ENCODE assay signal across 27 cellular contexts in the genomic region with DNA sequence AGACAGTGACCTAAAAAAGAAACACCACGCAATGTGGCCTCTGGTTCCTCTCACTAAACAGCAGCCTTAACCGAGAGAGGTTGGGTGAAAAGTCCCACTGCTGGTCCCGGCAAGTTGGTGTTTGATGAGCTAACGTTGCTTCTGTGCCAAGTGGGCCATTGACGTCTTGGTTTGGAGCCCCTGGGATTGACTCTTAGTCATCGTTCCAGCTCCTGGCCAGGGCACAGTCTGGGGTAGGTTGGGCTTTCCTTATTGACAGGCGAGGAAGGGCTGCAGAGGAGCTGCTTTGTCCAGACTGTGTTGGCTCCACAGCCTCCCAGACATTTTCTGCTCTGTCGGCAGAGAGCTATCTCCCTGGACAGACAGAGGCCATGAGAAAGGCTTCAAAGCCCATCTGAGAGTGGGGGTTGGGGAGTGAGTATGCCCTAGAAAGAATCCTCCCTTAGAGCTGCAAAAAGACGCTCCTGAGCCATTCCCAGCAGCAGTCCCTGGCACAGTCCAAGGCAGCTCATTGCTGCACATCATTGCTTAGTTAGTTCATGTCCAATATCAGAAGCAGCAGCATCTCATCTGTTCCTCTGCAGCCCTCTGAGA. TPM values are rescaled to one million over a fixed set of nuclear protein-coding genes. Genes with fewer than 3 reads are reported as not detected.
DNase-seq lines count a peak whose midpoint lies in the region; ATAC-seq, FAIRE-seq and TF ChIP-seq lines count a peak whose summit lies in the region.
"Had no signal": no experiment of that assay in that cellular context is flagged by ENCODE, and none has a peak within 500 bp of the region (broad histone marks: within the 10 kb centered on the region; RNA-seq: fewer than 3 reads in every experiment).

No MANE protein-coding gene starts in this region.

- no peaks in the 10 kb centered on the region for H4K20me1 ChIP-seq in astrocyte (ENCODE audit: insufficient read depth, low read length)

- H3K9me3 Mint-ChIP-seq in astrocyte (ENCODE audit: unreplicated experiment) = peaks cover 4% of the 10 kb centered on the region
- H3K9me3 Mint-ChIP-seq: activated naive CD8-positive, alpha-beta T cell treated with anti-CD3 and anti-CD28 coated beads for 36 hours; brain; natural killer cell treated with Interleukin-12 subunit alpha and Interleukin-12 subunit beta and Interleukin-15 and Interleukin-18, amount 100 ng/mL, for 72 hours had no signal

- H3K36me3 Mint-ChIP-seq in astrocyte (ENCODE audit: low read depth, unreplicated experiment) = no peaks in the 10 kb centered on the region
- H3K36me3 Mint-ChIP-seq: activated naive CD8-positive, alpha-beta T cell treated with anti-CD3 and anti-CD28 coated beads for 36 hours; brain; IgD-negative memory B cell; mesothelial cell of epicardium; natural killer cell treated with Interleukin-12 subunit alpha and Interleukin-12 subunit beta and Interleukin-15 and Interleukin-18, amount 100 ng/mL, for 72 hours had no signal

- no peak overlapping the region for H3K4me3 ChIP-seq in astrocyte (ENCODE audit: insufficient read depth, low read depth, low read length)
- H3K4me3 ChIP-seq: dorsolateral prefrontal cortex, prostate gland, spleen, uterus had no signal

- H3K36me3 ChIP-seq in astrocyte (ENCODE audit: insufficient read depth, low read length) = no peaks in the 10 kb centered on the region
- H3K36me3 ChIP-seq: prostate gland, spleen, uterus had no signal

- TF ChIP-seq POLR2A in GM18505 (IDR thresholded peaks at IDR 0.05; ENCODE audit: borderline replicate concordance, extremely low read depth, insufficient read depth, insufficient read length) = no peak

- H3K9ac ChIP-seq in astrocyte (ENCODE audit: low read length) = no peak overlapping the region

- H3K4me2 ChIP-seq in astrocyte (ENCODE audit: low read length) = no peak overlapping the region

- H2AFZ ChIP-seq in astrocyte (ENCODE audit: low read depth, low read length) = no peak overlapping the region

- H3K27ac Mint-ChIP-seq in astrocyte (ENCODE audit: unreplicated experiment) = no peak overlapping the region
- H3K27ac Mint-ChIP-seq: activated naive CD8-positive, alpha-beta T cell treated with anti-CD3 and anti-CD28 coated beads for 36 hours; IgD-negative memory B cell; mesothelial cell of epicardium; natural killer cell treated with Interleukin-12 subunit alpha and Interleukin-12 subunit beta and Interleukin-15 and Interleukin-18, amount 100 ng/mL, for 72 hours had no signal

- intact Hi-C loops in left cardiac atrium (cut with DNase I) = no loop called here
- intact Hi-C loops in sciatic nerve (cut with DNase I) = no loop called here

- H3K27me3 ChIP-seq in astrocyte (ENCODE audit: insufficient read depth, low read length) = no peaks in the 10 kb centered on the region
- H3K27me3 ChIP-seq: dorsolateral prefrontal cortex, spleen, uterus had no signal

- no peak overlapping the region for H3K27ac ChIP-seq in astrocyte (ENCODE audit: low read depth, low read length)
- H3K27ac ChIP-seq: dorsolateral prefrontal cortex, prostate gland, spleen, uterus had no signal

- no peaks in the 10 kb centered on the region for H3K4me1 ChIP-seq in astrocyte (ENCODE audit: insufficient read depth, low read length)
- H3K4me1 ChIP-seq: prostate gland, spleen, uterus had no signal

- H3K9me3 ChIP-seq in astrocyte (ENCODE audit: insufficient read depth, low read depth, low read length) = no peaks in the 10 kb centered on the region
- H3K9me3 ChIP-seq: prostate gland, spleen, uterus had no signal

- H3K4me1 Mint-ChIP-seq in astrocyte (ENCODE audit: low read depth, unreplicated experiment) = no peaks in the 10 kb centered on the region
- H3K4me1 Mint-ChIP-seq: activated naive CD8-positive, alpha-beta T cell treated with anti-CD3 and anti-CD28 coated beads for 36 hours; brain; IgD-negative memory B cell; mesothelial cell of epicardium had no signal

- FAIRE-seq in astrocyte (lab: Jason Lieb, UNC) = no peak

- ATAC-seq in left cardiac atrium = peak; percentile 92 to 96
- ATAC-seq in sciatic nerve = peak; percentile 63
- ATAC-seq in HG02678 (IDR thresholded peaks at IDR 0.05; ENCODE audit: unreplicated experiment) = no peak
- no peak for ATAC-seq in GM18505 (IDR thresholded peaks at IDR 0.05; ENCODE audit: unreplicated experiment)
- ATAC-seq: left colon; natural killer cell treated with Interleukin-12 subunit alpha and Interleukin-12 subunit beta and Interleukin-15 and Interleukin-18, amount 100 ng/mL, for 72 hours had no signal

- H3K27me3 Mint-ChIP-seq in astrocyte (ENCODE audit: low read depth, unreplicated experiment) = peaks cover 9% of the 10 kb centered on the region
- H3K27me3 Mint-ChIP-seq: activated naive CD8-positive, alpha-beta T cell treated with anti-CD3 and anti-CD28 coated beads for 36 hours had no signal

- no peak overlapping the region for H3K4me3 Mint-ChIP-seq in astrocyte (ENCODE audit: unreplicated experiment)
- H3K4me3 Mint-ChIP-seq: activated naive CD8-positive, alpha-beta T cell treated with anti-CD3 and anti-CD28 coated beads for 36 hours; brain; IgD-negative memory B cell; mesothelial cell of epicardium; natural killer cell treated with Interleukin-12 subunit alpha and Interleukin-12 subunit beta and Interleukin-15 and Interleukin-18, amount 100 ng/mL, for 72 hours had no signal

- no peaks in the 10 kb centered on the region for H3K79me2 ChIP-seq in astrocyte (ENCODE audit: insufficient read depth, low read length)

- TF ChIP-seq CTCF in astrocyte (IDR thresholded peaks at IDR 0.05; ENCODE audit: insufficient read depth, low read depth, low read length) = no peak

- peak; percentile 28 for DNase-seq in Daoy (ENCODE audit: low read depth)
- peak; percentile 29 for DNase-seq in astrocyte (ENCODE audit: low read depth)
- DNase-seq in left cardiac atrium = peak; percentile 76
- DNase-seq in sciatic nerve (ENCODE audit: low spot score) = no peak
- DNase-seq in SHP77 (lab: John Stamatoyannopoulos, UW) = no peak
- DNase-seq in kidney glomerular epithelial cell (lab: John Stamatoyannopoulos, UW) = no peak
- DNase-seq: ACHN; activated CD4-positive, alpha-beta T cell treated with anti-CD3 and anti-CD28 coated beads for 48 hours; activated naive CD8-positive, alpha-beta T cell treated with anti-CD3 and anti-CD28 coated beads for 36 hours; dorsolateral prefrontal cortex; left colon; NCI-H1694; NCI-H748 treated with DMSO at 0.1 percent for 48 hours; OCI-M1; spleen; stimulated activated CD4-positive, alpha-beta T cell treated with anti-CD3 and anti-CD28 coated beads, Interleukin-4, amount 100 ng/mL, for 24 hours; T-helper 1 cell; uterus had no signal

RNA-seq across cellular contexts. Expression of a gene that starts 28.6 kb away (rescaled TPM):
- 0.06 and 1.0 TPM in 2 replicates for total RNA-seq in Daoy (2014; rRNA removed; shearing (Covaris generic))
- total RNA-seq in astrocyte (6.5 and 13.7 TPM in 2 replicates), left cardiac atrium (under 1 TPM; 0.47 to 0.81 TPM), sciatic nerve (0.49 TPM)
- total RNA-seq: activated naive CD8-positive, alpha-beta T cell treated with anti-CD3 and anti-CD28 coated beads for 36 hours; G401; glomerular endothelial cell; mesothelial cell of epicardium; natural killer cell treated with Interleukin-12 subunit alpha and Interleukin-12 subunit beta and Interleukin-15 and Interleukin-18, amount 100 ng/mL, for 72 hours had no signal

Comparison
In these comparisons a context has a peak if more than half of its experiments do, and no peak if none do; other contexts are left out.
1. DNase-seq: peak in Daoy (single experiment), astrocyte (single experiment) and left cardiac atrium (single experiment); none in sciatic nerve (single experiment), SHP77 (0 of 2) and kidney glomerular epithelial cell (single experiment).
2. ATAC-seq: peak in left cardiac atrium (2 of 2) and sciatic nerve (single experiment); none in HG02678 (single experiment) and GM18505 (single experiment).